ENCODE assay signal across 12 cellular contexts in the genomic region with DNA sequence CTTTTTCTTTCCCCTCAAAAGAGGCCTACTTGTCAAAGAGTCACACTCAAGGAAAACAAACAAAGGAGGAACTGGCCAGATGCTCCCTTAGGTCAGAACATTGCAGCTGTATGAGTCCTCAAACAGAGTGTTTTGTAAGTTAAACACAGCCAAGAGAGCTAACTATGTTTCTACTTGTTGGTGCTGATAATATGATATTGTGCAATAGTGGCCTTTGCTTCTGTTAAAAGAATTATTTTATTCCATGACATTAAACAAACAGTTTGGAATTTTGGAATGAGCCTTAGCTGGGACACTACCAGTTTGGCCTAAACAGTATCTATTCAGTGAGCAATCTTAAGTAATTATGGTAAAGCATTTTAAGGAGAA. TPM values are rescaled to one million over a fixed set of nuclear protein-coding genes. Genes with fewer than 3 reads are reported as not detected.
DNase-seq lines count a peak whose midpoint lies in the region; ATAC-seq and TF ChIP-seq lines count a peak whose summit lies in the region.
"Had no signal": no experiment of that assay in that cellular context is flagged by ENCODE, and none has a peak within 500 bp of the region (broad histone marks: within the 10 kb centered on the region; RNA-seq: fewer than 3 reads in every experiment).

No MANE protein-coding gene starts in this region.

- no peaks in the 10 kb centered on the region for H3K9me3 Mint-ChIP-seq in activated CD8-positive, alpha-beta memory T cell treated with anti-CD3 and anti-CD28 coated beads, Interleukin-2, amount 10 ng/mL, durations not matched to agents 7 days and 5 days (ENCODE audit: low read depth)
- H3K9me3 Mint-ChIP-seq: stimulated activated naive CD8-positive, alpha-beta T cell treated with anti-CD3 and anti-CD28 coated beads, Interleukin-15, Interleukin-2, amounts not matched to agents 100 ng/mL and 50 ng/mL, for 24 hours had no signal

- intact Hi-C loops in Right ventricle myocardium inferior (cut with DNase I), result loop anchor here (10.0 kb wide), 1 partner anchor 47 kb away; no protein-coding TSS in a partner anchor
- intact Hi-C loops in cardiac septum (cut with DNase I), result no loop called here

- no peak overlapping the region for H3K4me3 ChIP-seq in fibroblast of pulmonary artery (replicated peaks; ENCODE audit: low read depth, low read length)

- no peak for TF ChIP-seq CTCF in fibroblast of pulmonary artery (IDR thresholded peaks at IDR 0.05; ENCODE audit: low read length, missing control alignments)

- no peaks in the 10 kb centered on the region for H3K36me3 Mint-ChIP-seq in activated CD8-positive, alpha-beta memory T cell treated with anti-CD3 and anti-CD28 coated beads, Interleukin-2, amount 10 ng/mL, durations not matched to agents 7 days and 5 days
- H3K36me3 Mint-ChIP-seq: activated naive CD8-positive, alpha-beta T cell had no signal

- CTCF ChIA-PET in activated CD8-positive, alpha-beta memory T cell treated with anti-CD3 and anti-CD28 coated beads, Interleukin-2, amount 10 ng/mL, durations not matched to agents 7 days and 5 days (lab: Charles Lee), result no interaction called here

- H3K27ac Mint-ChIP-seq in activated CD8-positive, alpha-beta memory T cell treated with anti-CD3 and anti-CD28 coated beads, Interleukin-2, amount 10 ng/mL, durations not matched to agents 7 days and 5 days, result no peak overlapping the region
- H3K27ac Mint-ChIP-seq: activated naive CD8-positive, alpha-beta T cell; stimulated activated naive CD8-positive, alpha-beta T cell treated with anti-CD3 and anti-CD28 coated beads, Interleukin-15, Interleukin-2, amounts not matched to agents 100 ng/mL and 50 ng/mL, for 24 hours had no signal

- DNase-seq in Right ventricle myocardium inferior (ENCODE audit: missing footprints), result no peak
- DNase-seq in cardiac septum (ENCODE audit: low spot score), result no peak
- peak; percentile 97 for DNase-seq in fibroblast of pulmonary artery (ENCODE audit: low read depth)
- DNase-seq in mucosa of gallbladder (ENCODE audit: low spot score), result peak; percentile 30
- no peak for DNase-seq in NCI-H1048 (lab: John Stamatoyannopoulos, UW)
- no peak for DNase-seq in activated CD8-positive, alpha-beta memory T cell treated with anti-CD3 and anti-CD28 coated beads, Interleukin-2, amount 10 ng/mL, durations not matched to agents 7 days and 5 days
- no peak for DNase-seq in SK-N-DZ (ENCODE audit: low spot score)
- DNase-seq in cortex of kidney (lab: John Stamatoyannopoulos, UW), result no peak
- DNase-seq: NCI-H2029 had no signal

- H3K4me3 Mint-ChIP-seq in activated CD8-positive, alpha-beta memory T cell treated with anti-CD3 and anti-CD28 coated beads, Interleukin-2, amount 10 ng/mL, durations not matched to agents 7 days and 5 days, result no peak overlapping the region
- H3K4me3 Mint-ChIP-seq: activated naive CD8-positive, alpha-beta T cell; stimulated activated naive CD8-positive, alpha-beta T cell treated with anti-CD3 and anti-CD28 coated beads, Interleukin-15, Interleukin-2, amounts not matched to agents 100 ng/mL and 50 ng/mL, for 24 hours had no signal

- peaks cover 10% of the 10 kb centered on the region for H3K27me3 Mint-ChIP-seq in activated CD8-positive, alpha-beta memory T cell treated with anti-CD3 and anti-CD28 coated beads, Interleukin-2, amount 10 ng/mL, durations not matched to agents 7 days and 5 days

- ATAC-seq in Right ventricle myocardium inferior, result peak; percentile 99
- no peak for ATAC-seq in activated CD8-positive, alpha-beta memory T cell treated with anti-CD3 and anti-CD28 coated beads, Interleukin-2, amount 10 ng/mL, durations not matched to agents 7 days and 5 days
- ATAC-seq: HCT116 had no signal

- H3K4me1 Mint-ChIP-seq in activated CD8-positive, alpha-beta memory T cell treated with anti-CD3 and anti-CD28 coated beads, Interleukin-2, amount 10 ng/mL, durations not matched to agents 7 days and 5 days, result no peaks in the 10 kb centered on the region

RNA-seq across cellular contexts. Expression of gene TPD52L3, which starts 56.0 kb away (rescaled TPM):
- total RNA-seq in Right ventricle myocardium inferior (not detected), cardiac septum (not detected), mucosa of gallbladder (not detected)
- not detected for total RNA-seq in activated CD8-positive, alpha-beta memory T cell treated with anti-CD3 and anti-CD28 coated beads, Interleukin-2, amount 10 ng/mL, durations not matched to agents 7 days and 5 days
- polyA plus RNA-seq in SK-N-DZ (2014; cell fraction: cytosol; rRNA removed), result not detected in 2 replicates
- polyA plus RNA-seq in SK-N-DZ (2014; cell fraction: nucleus; rRNA removed), result not detected in 2 replicates

RNA-seq across cellular contexts. Expression of gene IL33, which starts 56.6 kb away (rescaled TPM):
- total RNA-seq in Right ventricle myocardium inferior, result 29.6 TPM
- 18.6 TPM for total RNA-seq in cardiac septum
- 17.7 TPM for total RNA-seq in mucosa of gallbladder
- not detected for total RNA-seq in activated CD8-positive, alpha-beta memory T cell treated with anti-CD3 and anti-CD28 coated beads, Interleukin-2, amount 10 ng/mL, durations not matched to agents 7 days and 5 days
- polyA plus RNA-seq in SK-N-DZ (2014; cell fraction: cytosol; rRNA removed), result not detected in 2 replicates
- polyA plus RNA-seq in SK-N-DZ (2014; cell fraction: nucleus; rRNA removed), result not detected in 2 replicates

Comparison
In these comparisons a context has a peak if more than half of its experiments do, and no peak if none do; other contexts are left out.
1. DNase-seq: peak in fibroblast of pulmonary artery (single experiment) and mucosa of gallbladder (single experiment); none in Right ventricle myocardium inferior (single experiment), cardiac septum (single experiment), NCI-H1048 (single experiment), activated CD8-positive, alpha-beta memory T cell treated with anti-CD3 and anti-CD28 coated beads, Interleukin-2, amount 10 ng/mL, durations not matched to agents 7 days and 5 days (single experiment), SK-N-DZ (single experiment) and cortex of kidney (single experiment).
2. RNA of gene IL33, which starts 56.6 kb away (total RNA-seq): 29.6 TPM in Right ventricle myocardium inferior (single experiment), 18.6 TPM in cardiac septum (single experiment) and 17.7 TPM in mucosa of gallbladder (single experiment); not detected in activated CD8-positive, alpha-beta memory T cell treated with anti-CD3 and anti-CD28 coated beads, Interleukin-2, amount 10 ng/mL, durations not matched to agents 7 days and 5 days; every median in the first group is over 10 times any median in the second.